ENCODE assay signal across 1 cellular context in the genomic region with DNA sequence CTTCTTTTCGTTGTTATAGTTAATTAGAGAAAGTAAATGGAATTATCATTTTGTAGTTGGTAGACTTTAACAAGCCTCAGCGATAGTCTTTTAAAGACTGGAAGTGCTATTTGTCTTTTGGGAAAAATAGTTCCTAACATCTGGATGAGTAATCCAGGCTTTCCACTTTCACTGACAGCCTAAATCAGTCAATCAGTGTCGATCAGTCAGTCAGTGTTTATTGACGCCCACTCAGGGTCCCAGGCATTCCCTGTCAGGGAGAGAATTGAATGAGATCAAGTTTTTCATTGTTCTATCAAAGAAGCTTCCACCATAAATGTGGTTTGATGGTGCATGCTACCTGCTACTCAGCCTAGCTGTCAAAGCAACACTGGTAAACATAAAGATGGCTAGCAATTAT.
TF ChIP-seq lines count a peak whose summit lies in the region.

No MANE protein-coding gene starts in this region.

TF ChIP-seq in SK-N-SH treated with all-trans-retinoic acid at 6 μM for 48 hours, 23 proteins besides CTCF, POLR2A, EP300 and RAD21 (continued from another document):
- TF ChIP-seq, protein P1, sequence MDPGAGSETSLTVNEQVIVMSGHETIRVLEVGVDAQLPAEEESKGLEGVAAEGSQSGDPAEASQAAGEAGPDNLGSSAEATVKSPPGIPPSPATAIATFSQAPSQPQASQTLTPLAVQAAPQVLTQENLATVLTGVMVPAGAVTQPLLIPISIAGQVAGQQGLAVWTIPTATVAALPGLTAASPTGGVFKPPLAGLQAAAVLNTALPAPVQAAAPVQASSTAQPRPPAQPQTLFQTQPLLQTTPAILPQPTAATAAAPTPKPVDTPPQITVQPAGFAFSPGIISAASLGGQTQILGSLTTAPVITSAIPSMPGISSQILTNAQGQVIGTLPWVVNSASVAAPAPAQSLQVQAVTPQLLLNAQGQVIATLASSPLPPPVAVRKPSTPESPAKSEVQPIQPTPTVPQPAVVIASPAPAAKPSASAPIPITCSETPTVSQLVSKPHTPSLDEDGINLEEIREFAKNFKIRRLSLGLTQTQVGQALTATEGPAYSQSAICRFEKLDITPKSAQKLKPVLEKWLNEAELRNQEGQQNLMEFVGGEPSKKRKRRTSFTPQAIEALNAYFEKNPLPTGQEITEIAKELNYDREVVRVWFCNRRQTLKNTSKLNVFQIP (CRISPR knock-in tag; IDR thresholded peaks at IDR 0.05; ENCODE audit: borderline replicate concordance, low read depth): no peak
- TF ChIP-seq CSDC2 (CRISPR knock-in tag; IDR thresholded peaks at IDR 0.05) (no peak), ZNF70 (CRISPR knock-in tag; IDR thresholded peaks at IDR 0.05) (no peak), GLIS3 (CRISPR knock-in tag; IDR thresholded peaks at IDR 0.05) (no peak), BACH2 (CRISPR knock-in tag; IDR thresholded peaks at IDR 0.05; ENCODE audit: borderline replicate concordance) (no peak), SNAI2 (CRISPR knock-in tag; IDR thresholded peaks at IDR 0.05) (no peak), TOX (CRISPR knock-in tag; IDR thresholded peaks at IDR 0.05; ENCODE audit: borderline replicate concordance) (no peak), OSR1 (CRISPR knock-in tag; IDR thresholded peaks at IDR 0.05) (no peak), RARB (CRISPR knock-in tag; IDR thresholded peaks at IDR 0.05) (no peak), ZNF8 (CRISPR knock-in tag; IDR thresholded peaks at IDR 0.05) (no peak), ISL1 (CRISPR knock-in tag; IDR thresholded peaks at IDR 0.05) (no peak), ZNF565 (CRISPR knock-in tag; conservative IDR thresholded peaks at IDR 0.05; ENCODE audit: low read depth) (no peak)
- TF ChIP-seq, protein P2, sequence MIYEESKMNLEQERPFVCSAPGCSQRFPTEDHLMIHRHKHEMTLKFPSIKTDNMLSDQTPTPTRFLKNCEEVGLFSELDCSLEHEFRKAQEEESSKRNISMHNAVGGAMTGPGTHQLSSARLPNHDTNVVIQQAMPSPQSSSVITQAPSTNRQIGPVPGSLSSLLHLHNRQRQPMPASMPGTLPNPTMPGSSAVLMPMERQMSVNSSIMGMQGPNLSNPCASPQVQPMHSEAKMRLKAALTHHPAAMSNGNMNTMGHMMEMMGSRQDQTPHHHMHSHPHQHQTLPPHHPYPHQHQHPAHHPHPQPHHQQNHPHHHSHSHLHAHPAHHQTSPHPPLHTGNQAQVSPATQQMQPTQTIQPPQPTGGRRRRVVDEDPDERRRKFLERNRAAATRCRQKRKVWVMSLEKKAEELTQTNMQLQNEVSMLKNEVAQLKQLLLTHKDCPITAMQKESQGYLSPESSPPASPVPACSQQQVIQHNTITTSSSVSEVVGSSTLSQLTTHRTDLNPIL (CRISPR knock-in tag; IDR thresholded peaks at IDR 0.05; ENCODE audit: low read depth): no peak
- TF ChIP-seq, protein P3, sequence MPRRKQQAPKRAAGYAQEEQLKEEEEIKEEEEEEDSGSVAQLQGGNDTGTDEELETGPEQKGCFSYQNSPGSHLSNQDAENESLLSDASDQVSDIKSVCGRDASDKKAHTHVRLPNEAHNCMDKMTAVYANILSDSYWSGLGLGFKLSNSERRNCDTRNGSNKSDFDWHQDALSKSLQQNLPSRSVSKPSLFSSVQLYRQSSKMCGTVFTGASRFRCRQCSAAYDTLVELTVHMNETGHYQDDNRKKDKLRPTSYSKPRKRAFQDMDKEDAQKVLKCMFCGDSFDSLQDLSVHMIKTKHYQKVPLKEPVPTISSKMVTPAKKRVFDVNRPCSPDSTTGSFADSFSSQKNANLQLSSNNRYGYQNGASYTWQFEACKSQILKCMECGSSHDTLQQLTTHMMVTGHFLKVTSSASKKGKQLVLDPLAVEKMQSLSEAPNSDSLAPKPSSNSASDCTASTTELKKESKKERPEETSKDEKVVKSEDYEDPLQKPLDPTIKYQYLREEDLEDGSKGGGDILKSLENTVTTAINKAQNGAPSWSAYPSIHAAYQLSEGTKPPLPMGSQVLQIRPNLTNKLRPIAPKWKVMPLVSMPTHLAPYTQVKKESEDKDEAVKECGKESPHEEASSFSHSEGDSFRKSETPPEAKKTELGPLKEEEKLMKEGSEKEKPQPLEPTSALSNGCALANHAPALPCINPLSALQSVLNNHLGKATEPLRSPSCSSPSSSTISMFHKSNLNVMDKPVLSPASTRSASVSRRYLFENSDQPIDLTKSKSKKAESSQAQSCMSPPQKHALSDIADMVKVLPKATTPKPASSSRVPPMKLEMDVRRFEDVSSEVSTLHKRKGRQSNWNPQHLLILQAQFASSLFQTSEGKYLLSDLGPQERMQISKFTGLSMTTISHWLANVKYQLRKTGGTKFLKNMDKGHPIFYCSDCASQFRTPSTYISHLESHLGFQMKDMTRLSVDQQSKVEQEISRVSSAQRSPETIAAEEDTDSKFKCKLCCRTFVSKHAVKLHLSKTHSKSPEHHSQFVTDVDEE (CRISPR knock-in tag; IDR thresholded peaks at IDR 0.05): no peak
- TF ChIP-seq, protein P4, sequence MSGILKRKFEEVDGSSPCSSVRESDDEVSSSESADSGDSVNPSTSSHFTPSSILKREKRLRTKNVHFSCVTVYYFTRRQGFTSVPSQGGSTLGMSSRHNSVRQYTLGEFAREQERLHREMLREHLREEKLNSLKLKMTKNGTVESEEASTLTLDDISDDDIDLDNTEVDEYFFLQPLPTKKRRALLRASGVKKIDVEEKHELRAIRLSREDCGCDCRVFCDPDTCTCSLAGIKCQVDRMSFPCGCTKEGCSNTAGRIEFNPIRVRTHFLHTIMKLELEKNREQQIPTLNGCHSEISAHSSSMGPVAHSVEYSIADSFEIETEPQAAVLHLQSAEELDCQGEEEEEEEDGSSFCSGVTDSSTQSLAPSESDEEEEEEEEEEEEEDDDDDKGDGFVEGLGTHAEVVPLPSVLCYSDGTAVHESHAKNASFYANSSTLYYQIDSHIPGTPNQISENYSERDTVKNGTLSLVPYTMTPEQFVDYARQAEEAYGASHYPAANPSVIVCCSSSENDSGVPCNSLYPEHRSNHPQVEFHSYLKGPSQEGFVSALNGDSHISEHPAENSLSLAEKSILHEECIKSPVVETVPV (CRISPR knock-in tag; IDR thresholded peaks at IDR 0.05): no peak
